Comparison of ENCODE assay signal across 2 cellular contexts in the genomic region with DNA sequence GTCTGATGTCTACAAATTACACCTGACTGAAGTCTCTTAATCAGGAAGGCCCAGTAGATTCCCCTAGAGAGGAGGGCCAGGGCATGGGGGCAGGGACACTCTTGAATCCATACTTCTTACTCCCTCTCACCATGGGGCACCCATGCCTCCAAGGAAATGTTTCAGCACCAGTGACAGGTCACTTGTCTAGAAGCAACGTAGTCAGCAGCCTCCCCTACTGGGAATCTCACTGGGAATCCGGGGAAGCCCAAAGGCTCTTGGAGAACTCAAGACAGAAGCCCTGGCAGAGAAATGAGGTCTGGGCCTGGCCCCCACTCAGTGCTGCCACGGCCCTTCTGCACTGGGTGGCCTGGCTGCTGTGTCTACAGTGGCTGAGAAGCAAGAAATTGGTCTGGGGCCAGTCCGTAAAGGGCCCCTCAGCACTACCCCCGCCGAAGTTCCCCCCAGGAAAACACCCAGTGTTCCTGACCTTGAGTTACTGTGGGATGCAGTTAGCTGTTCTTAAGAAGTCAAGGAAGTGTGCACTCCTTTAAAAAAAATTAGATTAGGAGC.
TF ChIP-seq lines count a peak whose summit lies in the region.

No MANE protein-coding gene starts in this region.

TF ChIP-seq in GM23338, 12 proteins besides CTCF, POLR2A, EP300 and RAD21 (continues in another document):
- TF ChIP-seq EZH2 (IDR thresholded peaks at IDR 0.05; ENCODE audit: low read depth, unreplicated experiment): no peak
- TF ChIP-seq, protein P1, sequence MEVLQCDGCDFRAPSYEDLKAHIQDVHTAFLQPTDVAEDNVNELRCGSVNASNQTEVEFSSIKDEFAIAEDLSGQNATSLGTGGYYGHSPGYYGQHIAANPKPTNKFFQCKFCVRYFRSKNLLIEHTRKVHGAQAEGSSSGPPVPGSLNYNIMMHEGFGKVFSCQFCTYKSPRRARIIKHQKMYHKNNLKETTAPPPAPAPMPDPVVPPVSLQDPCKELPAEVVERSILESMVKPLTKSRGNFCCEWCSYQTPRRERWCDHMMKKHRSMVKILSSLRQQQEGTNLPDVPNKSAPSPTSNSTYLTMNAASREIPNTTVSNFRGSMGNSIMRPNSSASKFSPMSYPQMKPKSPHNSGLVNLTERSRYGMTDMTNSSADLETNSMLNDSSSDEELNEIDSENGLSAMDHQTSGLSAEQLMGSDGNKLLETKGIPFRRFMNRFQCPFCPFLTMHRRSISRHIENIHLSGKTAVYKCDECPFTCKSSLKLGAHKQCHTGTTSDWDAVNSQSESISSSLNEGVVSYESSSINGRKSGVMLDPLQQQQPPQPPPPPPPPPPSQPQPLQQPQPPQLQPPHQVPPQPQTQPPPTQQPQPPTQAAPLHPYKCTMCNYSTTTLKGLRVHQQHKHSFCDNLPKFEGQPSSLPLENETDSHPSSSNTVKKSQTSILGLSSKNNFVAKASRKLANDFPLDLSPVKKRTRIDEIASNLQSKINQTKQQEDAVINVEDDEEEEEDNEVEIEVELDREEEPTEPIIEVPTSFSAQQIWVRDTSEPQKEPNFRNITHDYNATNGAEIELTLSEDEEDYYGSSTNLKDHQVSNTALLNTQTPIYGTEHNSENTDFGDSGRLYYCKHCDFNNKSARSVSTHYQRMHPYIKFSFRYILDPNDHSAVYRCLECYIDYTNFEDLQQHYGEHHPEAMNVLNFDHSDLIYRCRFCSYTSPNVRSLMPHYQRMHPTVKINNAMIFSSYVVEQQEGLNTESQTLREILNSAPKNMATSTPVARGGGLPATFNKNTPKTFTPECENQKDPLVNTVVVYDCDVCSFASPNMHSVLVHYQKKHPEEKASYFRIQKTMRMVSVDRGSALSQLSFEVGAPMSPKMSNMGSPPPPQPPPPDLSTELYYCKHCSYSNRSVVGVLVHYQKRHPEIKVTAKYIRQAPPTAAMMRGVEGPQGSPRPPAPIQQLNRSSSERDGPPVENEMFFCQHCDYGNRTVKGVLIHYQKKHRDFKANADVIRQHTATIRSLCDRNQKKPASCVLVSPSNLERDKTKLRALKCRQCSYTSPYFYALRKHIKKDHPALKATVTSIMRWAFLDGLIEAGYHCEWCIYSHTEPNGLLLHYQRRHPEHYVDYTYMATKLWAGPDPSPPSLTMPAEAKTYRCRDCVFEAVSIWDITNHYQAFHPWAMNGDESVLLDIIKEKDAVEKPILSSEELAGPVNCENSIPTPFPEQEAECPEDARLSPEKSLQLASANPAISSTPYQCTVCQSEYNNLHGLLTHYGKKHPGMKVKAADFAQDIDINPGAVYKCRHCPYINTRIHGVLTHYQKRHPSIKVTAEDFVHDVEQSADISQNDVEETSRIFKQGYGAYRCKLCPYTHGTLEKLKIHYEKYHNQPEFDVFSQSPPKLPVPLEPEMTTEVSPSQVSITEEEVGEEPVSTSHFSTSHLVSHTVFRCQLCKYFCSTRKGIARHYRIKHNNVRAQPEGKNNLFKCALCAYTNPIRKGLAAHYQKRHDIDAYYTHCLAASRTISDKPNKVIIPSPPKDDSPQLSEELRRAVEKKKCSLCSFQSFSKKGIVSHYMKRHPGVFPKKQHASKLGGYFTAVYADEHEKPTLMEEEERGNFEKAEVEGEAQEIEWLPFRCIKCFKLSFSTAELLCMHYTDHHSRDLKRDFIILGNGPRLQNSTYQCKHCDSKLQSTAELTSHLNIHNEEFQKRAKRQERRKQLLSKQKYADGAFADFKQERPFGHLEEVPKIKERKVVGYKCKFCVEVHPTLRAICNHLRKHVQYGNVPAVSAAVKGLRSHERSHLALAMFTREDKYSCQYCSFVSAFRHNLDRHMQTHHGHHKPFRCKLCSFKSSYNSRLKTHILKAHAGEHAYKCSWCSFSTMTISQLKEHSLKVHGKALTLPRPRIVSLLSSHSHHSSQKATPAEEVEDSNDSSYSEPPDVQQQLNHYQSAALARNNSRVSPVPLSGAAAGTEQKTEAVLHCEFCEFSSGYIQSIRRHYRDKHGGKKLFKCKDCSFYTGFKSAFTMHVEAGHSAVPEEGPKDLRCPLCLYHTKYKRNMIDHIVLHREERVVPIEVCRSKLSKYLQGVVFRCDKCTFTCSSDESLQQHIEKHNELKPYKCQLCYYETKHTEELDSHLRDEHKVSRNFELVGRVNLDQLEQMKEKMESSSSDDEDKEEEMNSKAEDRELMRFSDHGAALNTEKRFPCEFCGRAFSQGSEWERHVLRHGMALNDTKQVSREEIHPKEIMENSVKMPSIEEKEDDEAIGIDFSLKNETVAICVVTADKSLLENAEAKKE (CRISPR knock-in tag; IDR thresholded peaks at IDR 0.05): no peak
- no peak for TF ChIP-seq JUNB (IDR thresholded peaks at IDR 0.05; ENCODE audit: unreplicated experiment)
- TF ChIP-seq STAT1 (IDR thresholded peaks at IDR 0.05; ENCODE audit: unreplicated experiment): no peak
- TF ChIP-seq ETS1 (IDR thresholded peaks at IDR 0.05): no peak
- TF ChIP-seq NANOG (IDR thresholded peaks at IDR 0.05; ENCODE audit: borderline replicate concordance): no peak
- TF ChIP-seq POLR2AphosphoS5 (IDR thresholded peaks at IDR 0.05; ENCODE audit: low read depth): no peak
- no peak for TF ChIP-seq ZNF331 (CRISPR knock-in tag; IDR thresholded peaks at IDR 0.05; ENCODE audit: low read depth)
- TF ChIP-seq REST (IDR thresholded peaks at IDR 0.05; ENCODE audit: unreplicated experiment): no peak

TF ChIP-seq in H1, 55 proteins besides CTCF, POLR2A, EP300 and RAD21:
- no peak for TF ChIP-seq TCF12 (IDR thresholded peaks at IDR 0.05; ENCODE audit: low read depth, low read length)
- TF ChIP-seq TBP (IDR thresholded peaks at IDR 0.05; ENCODE audit: low read depth, low read length): no peak
- TF ChIP-seq, protein P2, sequence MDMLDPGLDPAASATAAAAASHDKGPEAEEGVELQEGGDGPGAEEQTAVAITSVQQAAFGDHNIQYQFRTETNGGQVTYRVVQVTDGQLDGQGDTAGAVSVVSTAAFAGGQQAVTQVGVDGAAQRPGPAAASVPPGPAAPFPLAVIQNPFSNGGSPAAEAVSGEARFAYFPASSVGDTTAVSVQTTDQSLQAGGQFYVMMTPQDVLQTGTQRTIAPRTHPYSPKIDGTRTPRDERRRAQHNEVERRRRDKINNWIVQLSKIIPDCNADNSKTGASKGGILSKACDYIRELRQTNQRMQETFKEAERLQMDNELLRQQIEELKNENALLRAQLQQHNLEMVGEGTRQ (IDR thresholded peaks at IDR 0.05; ENCODE audit: low read length): no peak
- TF ChIP-seq KDM1A (IDR thresholded peaks at IDR 0.05; ENCODE audit: borderline replicate concordance, low read length): no peak
- TF ChIP-seq, protein P3, sequence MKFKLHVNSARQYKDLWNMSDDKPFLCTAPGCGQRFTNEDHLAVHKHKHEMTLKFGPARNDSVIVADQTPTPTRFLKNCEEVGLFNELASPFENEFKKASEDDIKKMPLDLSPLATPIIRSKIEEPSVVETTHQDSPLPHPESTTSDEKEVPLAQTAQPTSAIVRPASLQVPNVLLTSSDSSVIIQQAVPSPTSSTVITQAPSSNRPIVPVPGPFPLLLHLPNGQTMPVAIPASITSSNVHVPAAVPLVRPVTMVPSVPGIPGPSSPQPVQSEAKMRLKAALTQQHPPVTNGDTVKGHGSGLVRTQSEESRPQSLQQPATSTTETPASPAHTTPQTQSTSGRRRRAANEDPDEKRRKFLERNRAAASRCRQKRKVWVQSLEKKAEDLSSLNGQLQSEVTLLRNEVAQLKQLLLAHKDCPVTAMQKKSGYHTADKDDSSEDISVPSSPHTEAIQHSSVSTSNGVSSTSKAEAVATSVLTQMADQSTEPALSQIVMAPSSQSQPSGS (IDR thresholded peaks at IDR 0.05; ENCODE audit: low read length): no peak
- TF ChIP-seq BACH1 (IDR thresholded peaks at IDR 0.05; ENCODE audit: low read length): no peak
- TF ChIP-seq SRF (IDR thresholded peaks at IDR 0.05; ENCODE audit: low read depth, low read length): no peak
- no peak for TF ChIP-seq RNF2 (IDR thresholded peaks at IDR 0.05; ENCODE audit: borderline replicate concordance, low read depth, low read length, missing control alignments, poor library complexity, severe bottlenecking)
